13 cellular contexts compared by ENCODE assay signal in genomic region chr15:82186748-82187415, GRCh38.
DNase-seq lines count a peak whose midpoint lies in the region; ATAC-seq and TF ChIP-seq lines count a peak whose summit lies in the region.
"Had no signal": no experiment of that assay in that cellular context is flagged by ENCODE, and none has a peak within 500 bp of the region (broad histone marks: within the 10 kb centered on the region; RNA-seq: fewer than 3 reads in every experiment).

No MANE protein-coding gene starts in this region.

- H3K27ac ChIP-seq in trophoblast cell (ENCODE audit: low read depth, low read length) = no peak overlapping the region
- H3K27ac ChIP-seq in CD4-positive, alpha-beta T cell (ENCODE audit: low read depth, low read length) = no peak overlapping the region
- H3K27ac ChIP-seq: C4-2B, transverse colon had no signal

- no peak overlapping the region for H3K4me3 ChIP-seq in trophoblast cell (ENCODE audit: low read depth, low read length)
- H3K4me3 ChIP-seq: transverse colon had no signal

- H3K36me3 ChIP-seq in trophoblast cell (ENCODE audit: control insufficient read depth in 1 of 2, insufficient read depth in 2 of 2, low read length in 2 of 2) = peaks cover 0 to 3% of the 10 kb centered on the region in 2 experiments
- H3K36me3 ChIP-seq: transverse colon had no signal

- H3K79me2 ChIP-seq in trophoblast cell (ENCODE audit: control insufficient read depth, insufficient read depth, low read length, poor library complexity) = no peaks in the 10 kb centered on the region

- H3K27ac Mint-ChIP-seq in CD4-positive, alpha-beta T cell = no peak overlapping the region
- no peak overlapping the region for H3K27ac Mint-ChIP-seq in activated CD8-positive, alpha-beta memory T cell treated with anti-CD3 and anti-CD28 coated beads, Interleukin-2, amount 10 ng/mL, durations not matched to agents 7 days and 5 days

- no peak overlapping the region for H2BK5ac ChIP-seq in trophoblast cell (ENCODE audit: low read depth, low read length, poor library complexity)

- H3K23ac ChIP-seq in trophoblast cell (ENCODE audit: low read length) = no peak overlapping the region

- no peak overlapping the region for H3K4ac ChIP-seq in trophoblast cell (ENCODE audit: low read depth, low read length)

- H2AK5ac ChIP-seq in trophoblast cell (ENCODE audit: low read length) = no peak overlapping the region

- H3K18ac ChIP-seq in trophoblast cell (ENCODE audit: low read length) = no peak overlapping the region

- WGBS in trophoblast cell (ENCODE audit: extremely low coverage, insufficient coverage, insufficient read length) = no CpG with 5 or more reads among the region's 6 CpGs

- H3K27me3 Mint-ChIP-seq in CD4-positive, alpha-beta T cell = no peaks in the 10 kb centered on the region
- H3K27me3 Mint-ChIP-seq in activated CD8-positive, alpha-beta memory T cell treated with anti-CD3 and anti-CD28 coated beads, Interleukin-2, amount 10 ng/mL, durations not matched to agents 7 days and 5 days = no peaks in the 10 kb centered on the region

- POLR2A ChIA-PET in CD4-positive, alpha-beta T cell (lab: Charles Lee) = no interaction called here

- H3K79me1 ChIP-seq in trophoblast cell (ENCODE audit: low read length) = no peaks in the 10 kb centered on the region

- CTCF ChIA-PET in CD4-positive, alpha-beta T cell (lab: Charles Lee) = interaction anchor here (1.0 kb wide), 1 partner anchor 11 kb away, joined by 3 read pairs; no protein-coding TSS in a partner anchor
- CTCF ChIA-PET in activated CD8-positive, alpha-beta memory T cell treated with anti-CD3 and anti-CD28 coated beads, Interleukin-2, amount 10 ng/mL, durations not matched to agents 7 days and 5 days (lab: Charles Lee) = interaction anchor here (1.5 kb wide), 1 partner anchor 78 kb away, joined by 5 read pairs; no protein-coding TSS in a partner anchor

- ATAC-seq in GM18861 (IDR thresholded peaks at IDR 0.05; ENCODE audit: unreplicated experiment) (peak; percentile 83), GM21529 (IDR thresholded peaks at IDR 0.05; ENCODE audit: unreplicated experiment) (peak; percentile 99), HG03354 (IDR thresholded peaks at IDR 0.05; ENCODE audit: poor library complexity, severe bottlenecking, unreplicated experiment) (peak; percentile 78)
- no peak for ATAC-seq in CD4-positive, alpha-beta T cell (ENCODE audit: poor library complexity)
- no peak for ATAC-seq in activated CD8-positive, alpha-beta memory T cell treated with anti-CD3 and anti-CD28 coated beads, Interleukin-2, amount 10 ng/mL, durations not matched to agents 7 days and 5 days
- ATAC-seq: activated CD4-positive, CD25-positive, alpha-beta regulatory T cell treated with anti-CD3 and anti-CD28 coated beads, Interleukin-2, amount 50 U/mL, for 24 hours; right cardiac atrium had no signal

- H3K4me1 ChIP-seq in trophoblast cell (ENCODE audit: control insufficient read depth in 1 of 2, insufficient read depth in 2 of 2, low read length in 2 of 2) = no peaks in the 10 kb centered on the region

- no peaks in the 10 kb centered on the region for H3K27me3 ChIP-seq in trophoblast cell (ENCODE audit: insufficient read depth, low read length)
- no peaks in the 10 kb centered on the region for H3K27me3 ChIP-seq in CD4-positive, alpha-beta T cell (ENCODE audit: control insufficient read depth, insufficient read depth, low read length)
- H3K27me3 ChIP-seq: transverse colon had no signal

- H4K8ac ChIP-seq in trophoblast cell (ENCODE audit: low read depth, low read length) = no peak overlapping the region

- no peaks in the 10 kb centered on the region for H3K9me3 ChIP-seq in trophoblast cell (ENCODE audit: insufficient read depth, low read depth, low read length)
- H3K9me3 ChIP-seq in CD4-positive, alpha-beta T cell (ENCODE audit: control insufficient read depth, low read length) = no peaks in the 10 kb centered on the region
- H3K9me3 ChIP-seq: transverse colon had no signal

- H3K14ac ChIP-seq in trophoblast cell (ENCODE audit: low read length) = no peak overlapping the region

- DNase-seq in germinal center (ENCODE audit: low spot score) (peak; percentile 9), trophoblast cell (no peak), NCI-H2081 (lab: John Stamatoyannopoulos, UW) (no peak)
- DNase-seq in CD4-positive, alpha-beta T cell = no peak
- no peak for DNase-seq in activated CD8-positive, alpha-beta memory T cell treated with anti-CD3 and anti-CD28 coated beads, Interleukin-2, amount 10 ng/mL, durations not matched to agents 7 days and 5 days
- DNase-seq: NCI-H2171 treated with DMSO at 0.1 percent for 48 hours, right cardiac atrium, transverse colon had no signal

- TF ChIP-seq CTCF in CD4-positive, alpha-beta T cell (IDR thresholded peaks at IDR 0.05) = no peak

- no peak overlapping the region for H2BK12ac ChIP-seq in trophoblast cell (ENCODE audit: low read length)

- H3K36me3 Mint-ChIP-seq in CD4-positive, alpha-beta T cell (ENCODE audit: low read depth) = peaks cover 14% of the 10 kb centered on the region
- H3K36me3 Mint-ChIP-seq in activated CD8-positive, alpha-beta memory T cell treated with anti-CD3 and anti-CD28 coated beads, Interleukin-2, amount 10 ng/mL, durations not matched to agents 7 days and 5 days = peaks cover 2% of the 10 kb centered on the region

- H4K91ac ChIP-seq in trophoblast cell (ENCODE audit: low read depth, low read length) = no peak overlapping the region

- intact Hi-C loops in CD4-positive, alpha-beta T cell (cut with DNase I, micrococcal nuclease) = no loop called here

- no peak overlapping the region for H3K4me2 ChIP-seq in trophoblast cell (ENCODE audit: low read length)

- H2AFZ ChIP-seq in trophoblast cell (ENCODE audit: insufficient read depth, low read length, poor library complexity) = no peak overlapping the region

- no peaks in the 10 kb centered on the region for H3K9me3 Mint-ChIP-seq in CD4-positive, alpha-beta T cell
- no peaks in the 10 kb centered on the region for H3K9me3 Mint-ChIP-seq in activated CD8-positive, alpha-beta memory T cell treated with anti-CD3 and anti-CD28 coated beads, Interleukin-2, amount 10 ng/mL, durations not matched to agents 7 days and 5 days (ENCODE audit: low read depth)

- H3K9ac ChIP-seq in trophoblast cell (ENCODE audit: low read length) = no peak overlapping the region

- H2BK120ac ChIP-seq in trophoblast cell (ENCODE audit: insufficient read depth, low read length, poor library complexity) = no peak overlapping the region

- no peaks in the 10 kb centered on the region for H3K4me1 Mint-ChIP-seq in CD4-positive, alpha-beta T cell (ENCODE audit: low read depth)
- peaks cover 3% of the 10 kb centered on the region for H3K4me1 Mint-ChIP-seq in activated CD8-positive, alpha-beta memory T cell treated with anti-CD3 and anti-CD28 coated beads, Interleukin-2, amount 10 ng/mL, durations not matched to agents 7 days and 5 days

- H4K12ac ChIP-seq in trophoblast cell (ENCODE audit: low read depth, low read length) = no peak overlapping the region

- no peak overlapping the region for H3K4me3 Mint-ChIP-seq in CD4-positive, alpha-beta T cell
- H3K4me3 Mint-ChIP-seq in activated CD8-positive, alpha-beta memory T cell treated with anti-CD3 and anti-CD28 coated beads, Interleukin-2, amount 10 ng/mL, durations not matched to agents 7 days and 5 days = no peak overlapping the region

Comparison
In these comparisons a context has a peak if more than half of its experiments do, and no peak if none do; other contexts are left out.
1. ATAC-seq: peak in GM18861 (single experiment), GM21529 (single experiment) and HG03354 (single experiment); none in CD4-positive, alpha-beta T cell (single experiment) and activated CD8-positive, alpha-beta memory T cell treated with anti-CD3 and anti-CD28 coated beads, Interleukin-2, amount 10 ng/mL, durations not matched to agents 7 days and 5 days (single experiment).